Comparison of ENCODE assay signal across 10 cellular contexts in genomic region chr5:172044631-172045314, GRCh38. TPM values are rescaled to one million over a fixed set of nuclear protein-coding genes. Genes with fewer than 3 reads are reported as not detected.
DNase-seq lines count a peak whose midpoint lies in the region; ATAC-seq and TF ChIP-seq lines count a peak whose summit lies in the region.
"Had no signal": no experiment of that assay in that cellular context is flagged by ENCODE, and none has a peak within 500 bp of the region (broad histone marks: within the 10 kb centered on the region; RNA-seq: fewer than 3 reads in every experiment).

No MANE protein-coding gene starts in this region.

- H3K4me3 Mint-ChIP-seq in CD14-positive monocyte: no peak overlapping the region
- H3K4me3 Mint-ChIP-seq in T-helper 17 cell: peak overlapping the region; percentile 57
- H3K4me3 Mint-ChIP-seq in immature natural killer cell: no peak overlapping the region

- intact Hi-C loops in CD14-positive monocyte (cut with micrococcal nuclease): loop anchor here (5.0 to 10.0 kb wide), 2 partner anchors 132 to 630 kb away; partner anchors contain the start of gene FGF18 (in 1 of the 2)

- DNase-seq in CD14-positive monocyte (ENCODE audit: low spot score) (no peak), GM10266 (ENCODE audit: extremely low spot score) (no peak), T-helper 17 cell (no peak), immature natural killer cell (no peak), NCI-H345 treated with DMSO at 0.1 percent for 48 hours (lab: John Stamatoyannopoulos, UW; ENCODE audit: unreplicated experiment) (no peak), MG63 (no peak)
- DNase-seq: aorta, Calu3, sigmoid colon had no signal

- ATAC-seq in T-helper 17 cell (no peak), GM21619 (IDR thresholded peaks at IDR 0.05; ENCODE audit: unreplicated experiment) (no peak)

- TF ChIP-seq CTCF in CD14-positive monocyte (IDR thresholded peaks at IDR 0.05): no peak
- TF ChIP-seq CTCF in GM10266 (IDR thresholded peaks at IDR 0.05; ENCODE audit: control insufficient read depth, insufficient read depth, low read depth, missing control alignments): peak; percentile 2

- H3K36me3 Mint-ChIP-seq in CD14-positive monocyte: peaks cover 57 to 65% of the 10 kb centered on the region in 2 donors
- peaks cover 7% of the 10 kb centered on the region for H3K36me3 Mint-ChIP-seq in T-helper 17 cell (ENCODE audit: low read depth)
- peaks cover 7 to 58% (median 38%) of the 10 kb centered on the region in 3 donors for H3K36me3 Mint-ChIP-seq in immature natural killer cell

- H3K27me3 Mint-ChIP-seq in CD14-positive monocyte (ENCODE audit: low read depth in 3 of 3) (peaks cover 0 to 2% (median 0%) of the 10 kb centered on the region in 3 donors), T-helper 17 cell (no peaks in the 10 kb centered on the region), immature natural killer cell (ENCODE audit: low read depth in 3 of 3) (peaks cover 24 to 65% (median 54%) of the 10 kb centered on the region in 3 donors)

- peaks cover 4% of the 10 kb centered on the region for H3K4me1 Mint-ChIP-seq in CD14-positive monocyte
- H3K4me1 Mint-ChIP-seq in T-helper 17 cell: peaks cover 21% of the 10 kb centered on the region
- H3K4me1 Mint-ChIP-seq in immature natural killer cell: peaks cover 12 to 27% of the 10 kb centered on the region in 2 donors

- peak overlapping the region in 6 of 7 donors; percentile 8 to 79 (median 60) for H3K27ac Mint-ChIP-seq in CD14-positive monocyte
- peak overlapping the region; percentile 78 for H3K27ac Mint-ChIP-seq in T-helper 17 cell
- H3K27ac Mint-ChIP-seq in immature natural killer cell: peak overlapping the region; percentile 45 to 84 (median 63)

- no peaks in the 10 kb centered on the region; the same call in 1 of the 2 replicates for H3K27me3 ChIP-seq in MG63
- H3K27me3 ChIP-seq: sigmoid colon had no signal

- H3K4me3 ChIP-seq in MG63: no peak overlapping the region
- H3K4me3 ChIP-seq: sigmoid colon had no signal

- peaks cover 2% of the 10 kb centered on the region for H3K36me3 ChIP-seq in MG63

- H3K9me3 Mint-ChIP-seq in CD14-positive monocyte (peaks cover 0 to 2% (median 0%) of the 10 kb centered on the region in 7 donors), immature natural killer cell (no peaks in the 10 kb centered on the region)

- H3K9me3 ChIP-seq in T-helper 17 cell (ENCODE audit: control insufficient read depth, low read length, poor library complexity, severe bottlenecking) (no peaks in the 10 kb centered on the region), MG63 (no peaks in the 10 kb centered on the region)
- H3K9me3 ChIP-seq: sigmoid colon had no signal

RNA-seq across cellular contexts. Expression of gene FBXW11, which starts 38.3 kb away (rescaled TPM):
- polyA plus RNA-seq in CD14-positive monocyte: 10 to 100 TPM; 18.2 to 24.5 TPM
- total RNA-seq in T-helper 17 cell: 10 to 100 TPM; 28.3 to 30.1 TPM
- 10 to 100 TPM; 13.6 to 29.1 (median 17.8) TPM for polyA plus RNA-seq in immature natural killer cell
- total RNA-seq in MG63 (2014; rRNA removed; shearing (Covaris generic); ENCODE audit: low replicate concordance): 71.1 and 106 TPM in 2 replicates
